Comparison of ENCODE assay signal across 29 cellular contexts in genomic region chr11:81655351-81655750, GRCh38.
"Had no signal": no experiment of that assay in that cellular context is flagged by ENCODE, and none has a peak within 500 bp of the region (broad histone marks: within the 10 kb centered on the region; RNA-seq: fewer than 3 reads in every experiment).

No MANE protein-coding gene starts in this region.

- H3K9me3 ChIP-seq: pancreas, prostate gland, uterus had no signal

- H3K27ac ChIP-seq: left lung, lower lobe of right lung, pancreas, prostate gland, sigmoid colon, tibial nerve, uterus had no signal

- H3K27ac Mint-ChIP-seq: naive thymus-derived CD8-positive, alpha-beta T cell; nephron; stimulated activated memory B cell treated with anti-CD40 and anti-IgM and Interleukin-4, amounts not matched to agents 10 μg/mL and 1 μg/mL and 100 μg/mL, for 72 hours; stimulated activated naive CD8-positive, alpha-beta T cell treated with anti-CD3 and anti-CD28 coated beads, Interleukin-15, amount 100 ng/mL, for 72 hours; type B pancreatic cell had no signal

- H3K27me3 ChIP-seq: left lung, pancreas, sigmoid colon, tibial nerve, uterus had no signal

- H3K9me3 Mint-ChIP-seq: type B pancreatic cell had no signal

- DNase-seq: hippocampal formation; kidney; left colon; left lung; lower lobe of right lung; mammary epithelial cell; mesenchymal stem cell; naive thymus-derived CD8-positive, alpha-beta T cell; nucleus accumbens; pancreas; posterior cingulate gyrus; retina; right cardiac atrium; sigmoid colon; stimulated activated CD4-positive, alpha-beta T cell treated with anti-CD3 and anti-CD28 coated beads, Interleukin-1b, Interleukin-23, amount 100 ng/mL, for 48 hours; stimulated activated CD4-positive, alpha-beta T cell treated with anti-CD3 and anti-CD28 coated beads, Interleukin-2, amount 100 ng/mL, for 48 hours; stimulated activated CD4-positive, alpha-beta T cell treated with anti-CD3 and anti-CD28 coated beads, Interleukin-4, amount 100 ng/mL, for 4 hours; stimulated activated CD8-positive, alpha-beta memory T cell treated with anti-CD3 and anti-CD28 coated beads, Interleukin-4, amount 100 ng/mL, for 48 hours; stimulated activated naive CD4-positive, alpha-beta T cell treated with Interleukin-2 at 50 U/mL for 16 hours; stimulated activated naive CD8-positive, alpha-beta T cell treated with anti-CD3 and anti-CD28 coated beads, Interleukin-15, amount 100 ng/mL, for 72 hours; substantia nigra; uterus had no signal

- H3K4me3 ChIP-seq: left lung, lower lobe of right lung, pancreas, prostate gland, sigmoid colon, smooth muscle cell, tibial nerve, uterus had no signal

- H3K4me1 ChIP-seq: left lung, lower lobe of right lung, pancreas, prostate gland, sigmoid colon, tibial nerve, uterus had no signal

- H3K4me3 Mint-ChIP-seq: naive thymus-derived CD8-positive, alpha-beta T cell; nephron; neural crest cell; stimulated activated memory B cell treated with anti-CD40 and anti-IgM and Interleukin-4, amounts not matched to agents 10 μg/mL and 1 μg/mL and 100 μg/mL, for 72 hours; stimulated activated naive CD8-positive, alpha-beta T cell treated with anti-CD3 and anti-CD28 coated beads, Interleukin-15, amount 100 ng/mL, for 72 hours; type B pancreatic cell had no signal

- H3K36me3 Mint-ChIP-seq: stimulated activated memory B cell treated with anti-CD40 and anti-IgM and Interleukin-4, amounts not matched to agents 10 μg/mL and 1 μg/mL and 100 μg/mL, for 72 hours; type B pancreatic cell had no signal

- H3K4me1 Mint-ChIP-seq: naive thymus-derived CD8-positive, alpha-beta T cell; nephron; neural crest cell; stimulated activated memory B cell treated with anti-CD40 and anti-IgM and Interleukin-4, amounts not matched to agents 10 μg/mL and 1 μg/mL and 100 μg/mL, for 72 hours; stimulated activated naive CD8-positive, alpha-beta T cell treated with anti-CD3 and anti-CD28 coated beads, Interleukin-15, amount 100 ng/mL, for 72 hours had no signal

- H3K36me3 ChIP-seq: left lung, lower lobe of right lung, pancreas, prostate gland, sigmoid colon, tibial nerve, uterus had no signal
